Comparison of ENCODE assay signal across 8 cellular contexts in the genomic region with DNA sequence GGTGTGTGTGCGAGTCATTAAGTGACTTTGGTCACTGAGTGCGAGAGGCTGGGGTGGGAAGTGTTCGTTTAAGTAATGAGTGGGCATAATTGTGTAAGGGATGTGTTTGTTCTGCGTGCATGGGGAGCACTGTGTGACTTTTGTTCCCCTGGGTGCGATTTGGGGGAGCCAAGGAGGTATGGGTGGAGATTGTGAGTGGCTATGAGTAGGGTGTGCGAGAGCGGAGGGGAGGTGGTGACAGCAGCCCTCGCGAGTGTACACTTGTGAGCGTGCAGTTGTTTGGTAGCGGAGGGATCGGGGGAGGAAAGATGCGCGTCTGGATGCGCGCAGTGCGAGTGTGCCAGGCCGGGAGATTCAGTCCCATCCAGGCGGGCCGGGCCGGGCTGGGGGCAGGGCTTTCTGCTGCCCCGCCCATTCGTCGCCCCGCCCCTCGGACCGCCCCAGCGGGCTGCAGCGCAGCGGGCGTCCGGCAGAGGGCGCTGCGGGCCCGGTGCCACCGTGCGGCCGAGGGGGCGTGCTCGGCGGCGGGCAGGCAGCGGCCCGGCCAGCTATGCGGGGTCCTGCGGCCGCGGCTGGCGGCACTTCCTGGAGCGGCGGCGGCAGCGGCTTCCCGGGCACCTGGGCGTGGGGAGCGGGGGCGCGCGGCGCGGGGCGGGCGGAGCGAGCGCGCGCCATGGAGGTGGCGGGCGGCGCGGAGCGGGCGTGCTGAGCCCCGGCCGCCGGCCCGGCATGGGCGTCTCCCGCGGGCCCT. TPM values are rescaled to one million over a fixed set of nuclear protein-coding genes. Genes with fewer than 3 reads are reported as not detected.
A peak's percentile ranks its signal among the peaks of the same experiment; 100 is the strongest.
DNase-seq lines count a peak whose midpoint lies in the region; ATAC-seq and TF ChIP-seq lines count a peak whose summit lies in the region.

A gene with protein sequence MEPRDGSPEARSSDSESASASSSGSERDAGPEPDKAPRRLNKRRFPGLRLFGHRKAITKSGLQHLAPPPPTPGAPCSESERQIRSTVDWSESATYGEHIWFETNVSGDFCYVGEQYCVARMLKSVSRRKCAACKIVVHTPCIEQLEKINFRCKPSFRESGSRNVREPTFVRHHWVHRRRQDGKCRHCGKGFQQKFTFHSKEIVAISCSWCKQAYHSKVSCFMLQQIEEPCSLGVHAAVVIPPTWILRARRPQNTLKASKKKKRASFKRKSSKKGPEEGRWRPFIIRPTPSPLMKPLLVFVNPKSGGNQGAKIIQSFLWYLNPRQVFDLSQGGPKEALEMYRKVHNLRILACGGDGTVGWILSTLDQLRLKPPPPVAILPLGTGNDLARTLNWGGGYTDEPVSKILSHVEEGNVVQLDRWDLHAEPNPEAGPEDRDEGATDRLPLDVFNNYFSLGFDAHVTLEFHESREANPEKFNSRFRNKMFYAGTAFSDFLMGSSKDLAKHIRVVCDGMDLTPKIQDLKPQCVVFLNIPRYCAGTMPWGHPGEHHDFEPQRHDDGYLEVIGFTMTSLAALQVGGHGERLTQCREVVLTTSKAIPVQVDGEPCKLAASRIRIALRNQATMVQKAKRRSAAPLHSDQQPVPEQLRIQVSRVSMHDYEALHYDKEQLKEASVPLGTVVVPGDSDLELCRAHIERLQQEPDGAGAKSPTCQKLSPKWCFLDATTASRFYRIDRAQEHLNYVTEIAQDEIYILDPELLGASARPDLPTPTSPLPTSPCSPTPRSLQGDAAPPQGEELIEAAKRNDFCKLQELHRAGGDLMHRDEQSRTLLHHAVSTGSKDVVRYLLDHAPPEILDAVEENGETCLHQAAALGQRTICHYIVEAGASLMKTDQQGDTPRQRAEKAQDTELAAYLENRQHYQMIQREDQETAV (plus strand): TSS at position 578 of the 751 bp plus-strand sequence. CDS start 197 bp downstream, outside the sequence.

- H3K9me3 ChIP-seq in BE2C = no peaks in the 10 kb centered on the region

- peak; percentile 73 for ATAC-seq in GM19025 (IDR thresholded peaks at IDR 0.05; ENCODE audit: low read depth, unreplicated experiment)
- peak; percentile 72 for ATAC-seq in HG03280 (IDR thresholded peaks at IDR 0.05; ENCODE audit: unreplicated experiment)

- no peaks in the 10 kb centered on the region for H3K36me3 ChIP-seq in BE2C

- no peaks in the 10 kb centered on the region for H3K27me3 ChIP-seq in BE2C

- DNase-seq in BE2C = peak; percentile 77
- peak; percentile 43 for DNase-seq in NCI-H82 treated with DMSO at 0.1 percent for 48 hours (lab: John Stamatoyannopoulos, UW; ENCODE audit: unreplicated experiment)
- DNase-seq in activated CD8-positive, alpha-beta memory T cell treated with anti-CD3 and anti-CD28 coated beads for 1 hour (ENCODE audit: extremely low read depth in 1 of 2, low read depth in 1 of 2) = peak; percentile 59 to 86
- DNase-seq in effector CD4-positive, alpha-beta T cell = peak; percentile 80
- peak; percentile 88 to 90 for DNase-seq in lung microvascular endothelial cell (ENCODE audit: low read depth in 2 of 2)
- DNase-seq in stimulated activated CD4-positive, alpha-beta T cell treated with anti-CD3 and anti-CD28 coated beads, TNF-alpha, amount 100 ng/mL, for 48 hours (ENCODE audit: low read depth in 3 of 3) = peak; percentile 78 to 81 (median 80)

- peak within 1 kb of the TSS; percentile 67 for H3K4me3 ChIP-seq in BE2C (ENCODE audit: low read depth, low read length)

- H3K4me1 ChIP-seq in BE2C = peaks cover 2% of the 10 kb centered on the region; the same call in 1 of the 2 replicates

- peak; percentile 23; the same call in 1 of the 2 replicates for TF ChIP-seq CTCF in BE2C (IDR thresholded peaks at IDR 0.05; ENCODE audit: low read depth, low read length)

RNA-seq across cellular contexts. Expression of the gene that starts here (rescaled TPM):
- polyA plus RNA-seq in BE2C (2012; ENCODE audit: insufficient read depth, insufficient read length, low read depth) = 74.7 TPM
- 44.7 and 46.2 TPM in 2 replicates for total RNA-seq in lung microvascular endothelial cell

Comparison
In these comparisons a context has a peak if more than half of its experiments do, and no peak if none do; other contexts are left out.
1. Peak in every context shown above with its lines: DNase-seq, ATAC-seq and H3K4me3 ChIP-seq.